In the genomic region with DNA sequence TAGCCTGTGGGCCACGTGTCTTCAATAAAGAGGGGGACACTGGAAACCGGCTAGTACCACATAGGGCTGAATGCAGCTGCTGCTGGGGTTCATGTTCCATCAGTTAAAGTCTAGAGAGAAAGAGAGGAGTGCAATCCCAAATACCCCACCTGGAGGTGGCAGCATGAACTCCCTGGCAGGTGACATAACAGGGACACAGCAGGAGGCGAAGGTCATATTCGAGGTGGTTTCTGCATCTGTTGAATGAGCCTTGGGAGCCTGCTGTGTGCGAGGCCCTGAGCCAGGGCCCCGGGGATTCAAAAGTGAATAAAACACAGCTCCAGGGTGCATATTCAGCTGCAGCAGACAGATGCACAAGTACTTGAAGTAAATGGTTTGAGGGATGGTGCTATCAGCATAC, we compare ENCODE assay signal across 1 cellular context.
TF ChIP-seq lines count a peak whose summit lies in the region.

No MANE protein-coding gene starts in this region.

TF ChIP-seq in H1, 55 proteins besides CTCF, POLR2A, EP300 and RAD21 (continued from another document):
- TF ChIP-seq, protein P1, sequence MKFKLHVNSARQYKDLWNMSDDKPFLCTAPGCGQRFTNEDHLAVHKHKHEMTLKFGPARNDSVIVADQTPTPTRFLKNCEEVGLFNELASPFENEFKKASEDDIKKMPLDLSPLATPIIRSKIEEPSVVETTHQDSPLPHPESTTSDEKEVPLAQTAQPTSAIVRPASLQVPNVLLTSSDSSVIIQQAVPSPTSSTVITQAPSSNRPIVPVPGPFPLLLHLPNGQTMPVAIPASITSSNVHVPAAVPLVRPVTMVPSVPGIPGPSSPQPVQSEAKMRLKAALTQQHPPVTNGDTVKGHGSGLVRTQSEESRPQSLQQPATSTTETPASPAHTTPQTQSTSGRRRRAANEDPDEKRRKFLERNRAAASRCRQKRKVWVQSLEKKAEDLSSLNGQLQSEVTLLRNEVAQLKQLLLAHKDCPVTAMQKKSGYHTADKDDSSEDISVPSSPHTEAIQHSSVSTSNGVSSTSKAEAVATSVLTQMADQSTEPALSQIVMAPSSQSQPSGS (IDR thresholded peaks at IDR 0.05; ENCODE audit: low read length): no peak
- TF ChIP-seq CREB1 (IDR thresholded peaks at IDR 0.05) (no peak), BRCA1 (IDR thresholded peaks at IDR 0.05; ENCODE audit: low read depth, low read length) (no peak), CBX5 (IDR thresholded peaks at IDR 0.05; ENCODE audit: low read depth, low read length) (no peak), CTBP2 (IDR thresholded peaks at IDR 0.05; ENCODE audit: borderline replicate concordance, insufficient read depth, insufficient read length, low read length) (no peak), CHD1 (IDR thresholded peaks at IDR 0.05; ENCODE audit: low read depth, low read length) (no peak)
